Comparison of ENCODE assay signal across 11 cellular contexts in genomic region chr1:209704584-209704983, GRCh38. TPM values are rescaled to one million over a fixed set of nuclear protein-coding genes. Genes with fewer than 3 reads are reported as not detected.
A peak's percentile ranks its signal among the peaks of the same experiment; 100 is the strongest.
DNase-seq lines count a peak whose midpoint lies in the region; ATAC-seq and TF ChIP-seq lines count a peak whose summit lies in the region.
"Had no signal": no experiment of that assay in that cellular context is flagged by ENCODE, and none has a peak within 500 bp of the region (broad histone marks: within the 10 kb centered on the region; RNA-seq: fewer than 3 reads in every experiment).

HSD11B1 (plus strand) TSS chr1:209704846; CDS start chr1:209704943, 97 bp downstream.

- no peaks in the 10 kb centered on the region for H3K36me3 ChIP-seq in aorta (ENCODE audit: control insufficient read depth in 1 of 2, insufficient read depth in 2 of 2, low read length in 1 of 2)

- H3K9me3 Mint-ChIP-seq in natural killer cell treated with Interleukin-12 subunit alpha and Interleukin-12 subunit beta and Interleukin-15 and Interleukin-18, amount 100 ng/mL, for 72 hours = no peaks in the 10 kb centered on the region
- no peaks in the 10 kb centered on the region for H3K9me3 Mint-ChIP-seq in natural killer cell

- no peak for ATAC-seq in natural killer cell treated with Interleukin-12 subunit alpha and Interleukin-12 subunit beta and Interleukin-15 and Interleukin-18, amount 100 ng/mL, for 72 hours
- ATAC-seq in natural killer cell (no peak), aorta (ENCODE audit: low FRiP score) (peak; percentile 93), HG03108 (IDR thresholded peaks at IDR 0.05; ENCODE audit: unreplicated experiment) (no peak)

- 51 to 54% methylated on average over 6 of the region's 6 CpGs for WGBS in aorta, 2 donors

- DNase-seq in natural killer cell treated with Interleukin-12 subunit alpha and Interleukin-12 subunit beta and Interleukin-15 and Interleukin-18, amount 100 ng/mL, for 72 hours (ENCODE audit: low spot score) = no peak
- DNase-seq in natural killer cell = no peak
- DNase-seq in dedifferentiated amniotic fluid mesenchymal stem cell (ENCODE audit: extremely low spot score) = peak; percentile 40
- DNase-seq in middle frontal gyrus (ENCODE audit: extremely low spot score, low spot score) = peak; percentile 58
- peak; percentile 79 to 81 for DNase-seq in aorta
- no peak for DNase-seq in glomerular visceral epithelial cell (ENCODE audit: extremely low spot score)
- no peak for DNase-seq in HUDEP-2 (lab: John Stamatoyannopoulos, UW; ENCODE audit: unreplicated experiment in 76 of 76)
- DNase-seq: activated CD8-positive, alpha-beta memory T cell treated with anti-CD3 and anti-CD28 coated beads, Interleukin-2, amount 50 U/mL, for 48 hours; glutamatergic neuron had no signal

- H3K4me1 ChIP-seq in aorta (ENCODE audit: control insufficient read depth in 1 of 2, insufficient read depth in 2 of 2, low read length in 2 of 2) = no peaks in the 10 kb centered on the region

- peaks cover under 1 to 8% of the 10 kb centered on the region in 2 donors for H3K4me1 Mint-ChIP-seq in natural killer cell treated with Interleukin-12 subunit alpha and Interleukin-12 subunit beta and Interleukin-15 and Interleukin-18, amount 100 ng/mL, for 72 hours (ENCODE audit: low read depth in 2 of 2)
- H3K4me1 Mint-ChIP-seq in natural killer cell = no peaks in the 10 kb centered on the region

- H3K4me3 ChIP-seq in aorta (ENCODE audit: low read length in 2 of 2) = no peak within 1 kb of the TSS

- TF ChIP-seq CTCF in natural killer cell (IDR thresholded peaks at IDR 0.05) = no peak

- H3K9me3 ChIP-seq in aorta (ENCODE audit: control insufficient read depth, low read length) = no peaks in the 10 kb centered on the region

- intact Hi-C loops in natural killer cell (cut with micrococcal nuclease) = no loop called here
- intact Hi-C loops in aorta (cut with DNase I) = no loop called here

- H3K36me3 Mint-ChIP-seq in natural killer cell treated with Interleukin-12 subunit alpha and Interleukin-12 subunit beta and Interleukin-15 and Interleukin-18, amount 100 ng/mL, for 72 hours = no peaks in the 10 kb centered on the region
- H3K36me3 Mint-ChIP-seq in natural killer cell = no peaks in the 10 kb centered on the region

- peaks cover 0 to 6% of the 10 kb centered on the region in 2 donors for H3K27me3 Mint-ChIP-seq in natural killer cell treated with Interleukin-12 subunit alpha and Interleukin-12 subunit beta and Interleukin-15 and Interleukin-18, amount 100 ng/mL, for 72 hours
- H3K27me3 Mint-ChIP-seq in natural killer cell (ENCODE audit: low read depth in 2 of 2) = peaks cover 8 to 9% of the 10 kb centered on the region in 2 donors

- peak within 1 kb of the TSS in 1 of 2 donors; percentile 27 for H3K27ac Mint-ChIP-seq in natural killer cell treated with Interleukin-12 subunit alpha and Interleukin-12 subunit beta and Interleukin-15 and Interleukin-18, amount 100 ng/mL, for 72 hours
- H3K27ac Mint-ChIP-seq in natural killer cell = no peak within 1 kb of the TSS

- no peaks in the 10 kb centered on the region for H3K27me3 ChIP-seq in aorta (ENCODE audit: control insufficient read depth in 1 of 2, insufficient read depth in 2 of 2, low read length in 1 of 2)

- no peak within 1 kb of the TSS for H3K27ac ChIP-seq in aorta (ENCODE audit: low read depth in 1 of 2, low read length in 2 of 2)

- H3K4me3 Mint-ChIP-seq in natural killer cell treated with Interleukin-12 subunit alpha and Interleukin-12 subunit beta and Interleukin-15 and Interleukin-18, amount 100 ng/mL, for 72 hours = peak within 1 kb of the TSS; percentile 24
- H3K4me3 Mint-ChIP-seq in natural killer cell = no peak within 1 kb of the TSS

RNA-seq across cellular contexts. Expression of gene HSD11B1, which starts in this region (rescaled TPM):
- under 1 TPM in 1 of 2 donors, not detected in 1; 0.43 TPM for total RNA-seq in natural killer cell treated with Interleukin-12 subunit alpha and Interleukin-12 subunit beta and Interleukin-15 and Interleukin-18, amount 100 ng/mL, for 72 hours
- total RNA-seq in natural killer cell (not detected), aorta (10 to 100 TPM; 13.9 to 21.5 TPM)
- polyA plus RNA-seq in aorta = 10 to 100 TPM in 1 of 2 donors, 1 to 10 TPM in 1; 3.0 to 10.2 TPM
- polyA plus RNA-seq: CD14-positive monocyte had no signal

Comparison
In these comparisons a context has a peak if more than half of its experiments do, and no peak if none do; other contexts are left out.
1. RNA of gene HSD11B1 (total RNA-seq): 13.9 to 21.5 TPM in aorta; 0.43 TPM in natural killer cell treated with Interleukin-12 subunit alpha and Interleukin-12 subunit beta and Interleukin-15 and Interleukin-18, amount 100 ng/mL, for 72 hours and not detected in natural killer cell; every median in the first group is over 10 times any median in the second.
2. DNase-seq: peak in dedifferentiated amniotic fluid mesenchymal stem cell (single experiment), middle frontal gyrus (single experiment) and aorta (2 of 2); none in natural killer cell treated with Interleukin-12 subunit alpha and Interleukin-12 subunit beta and Interleukin-15 and Interleukin-18, amount 100 ng/mL, for 72 hours (single experiment), natural killer cell (single experiment), glomerular visceral epithelial cell (single experiment) and HUDEP-2 (0 of 76).